ENCODE assay signal across 8 cellular contexts in genomic region chr19:2529942-2530341, GRCh38. TPM values are rescaled to one million over a fixed set of nuclear protein-coding genes. Genes with fewer than 3 reads are reported as not detected.
A peak's percentile ranks its signal among the peaks of the same experiment; 100 is the strongest.
DNase-seq lines count a peak whose midpoint lies in the region; ATAC-seq and TF ChIP-seq lines count a peak whose summit lies in the region.
"Not testable (repeated sequence)": the region's sequence is repeated elsewhere in the genome, so short reads cannot be mapped to it uniquely, and the experiment has no call there.

No MANE protein-coding gene starts in this region.

- H3K18ac ChIP-seq in trophoblast cell (ENCODE audit: low read length): not testable (repeated sequence)

- H3K4ac ChIP-seq in trophoblast cell (ENCODE audit: low read depth, low read length): not testable (repeated sequence)

- no CpG with 5 or more reads among the region's 10 CpGs for WGBS in trophoblast cell (ENCODE audit: extremely low coverage, insufficient coverage, insufficient read length)
- WGBS in smooth muscle cell (ENCODE audit: low lambda C conversion rate): 91% methylated on average over 10 of the region's 10 CpGs

- H3K4me3 ChIP-seq in RWPE2 (ENCODE audit: severe bottlenecking); breast epithelium; fibroblast of lung (replicated peaks in 1 of 4; ENCODE audit: control extremely low read depth in 1 of 4, insufficient read depth in 1 of 4, low read depth in 3 of 4, low read length in 4 of 4); lower lobe of right lung; trophoblast cell (ENCODE audit: low read depth, low read length); smooth muscle cell: not testable (repeated sequence)

- not testable (repeated sequence) for H3K36me3 ChIP-seq in RWPE2 (ENCODE audit: low read depth); breast epithelium; fibroblast of lung (ENCODE audit: control insufficient read depth, insufficient read depth, low read length); lower lobe of right lung; trophoblast cell (ENCODE audit: control insufficient read depth in 1 of 2, insufficient read depth in 2 of 2, low read length in 2 of 2); smooth muscle cell (ENCODE audit: low read depth)

- not testable (repeated sequence) for H3K9me3 ChIP-seq in RWPE2 (ENCODE audit: severe bottlenecking); breast epithelium; fibroblast of lung (ENCODE audit: control insufficient read depth, insufficient read depth, low read depth, low read length); lower lobe of right lung; trophoblast cell (ENCODE audit: insufficient read depth, low read depth, low read length); smooth muscle cell (replicated peaks; ENCODE audit: low read depth)

- TF ChIP-seq CTCF in C4-2B (conservative IDR thresholded peaks at IDR 0.05); HFFc6 (IDR thresholded peaks at IDR 0.05); RWPE2 (IDR thresholded peaks at IDR 0.05; ENCODE audit: poor library complexity, severe bottlenecking); breast epithelium (IDR thresholded peaks at IDR 0.05); fibroblast of lung (conservative IDR thresholded peaks at IDR 0.05 in 1 of 2, IDR thresholded peaks at IDR 0.05 in 1 of 2; ENCODE audit: low read depth in 1 of 2, low read length in 2 of 2); lower lobe of right lung (IDR thresholded peaks at IDR 0.05); smooth muscle cell (IDR thresholded peaks at IDR 0.05; ENCODE audit: borderline replicate concordance, insufficient read depth, poor library complexity, severe bottlenecking): not testable (repeated sequence)

- H2BK5ac ChIP-seq in trophoblast cell (ENCODE audit: low read depth, low read length, poor library complexity): peak overlapping the region; percentile 49

- H3F3A ChIP-seq in smooth muscle cell (ENCODE audit: low read depth): peaks cover 11% of the 10 kb centered on the region

- peak overlapping the region; percentile 86 for H3K27ac Mint-ChIP-seq in HFFc6

- H3K79me2 ChIP-seq in fibroblast of lung (ENCODE audit: control insufficient read depth, insufficient read depth, low read length); trophoblast cell (ENCODE audit: control insufficient read depth, insufficient read depth, low read length, poor library complexity); smooth muscle cell (ENCODE audit: low read depth): not testable (repeated sequence)

- ATAC-seq in RWPE2 (ENCODE audit: low read depth); lower lobe of right lung: not testable (repeated sequence)

- not testable (repeated sequence) for H3K9me3 Mint-ChIP-seq in HFFc6

- H2BK120ac ChIP-seq in trophoblast cell (ENCODE audit: insufficient read depth, low read length, poor library complexity): peak overlapping the region; percentile 71

- peak overlapping the region; percentile 79 for H4K91ac ChIP-seq in trophoblast cell (ENCODE audit: low read depth, low read length)

- not testable (repeated sequence) for H4K8ac ChIP-seq in trophoblast cell (ENCODE audit: low read depth, low read length)

- peaks cover 29% of the 10 kb centered on the region for H3K79me1 ChIP-seq in trophoblast cell (ENCODE audit: low read length)

- peak overlapping the region; percentile 76 for H2BK12ac ChIP-seq in trophoblast cell (ENCODE audit: low read length)

- DNase-seq in HFFc6; RWPE2 (ENCODE audit: low spot score); breast epithelium (ENCODE audit: low spot score in 2 of 2); fibroblast of lung (ENCODE audit: low read depth in 2 of 2); trophoblast cell; smooth muscle cell (lab: John Stamatoyannopoulos, UW; ENCODE audit: unreplicated experiment): not testable (repeated sequence)
- peak; percentile 24 for DNase-seq in lower lobe of right lung

- intact Hi-C loops in breast epithelium (cut with DNase I; ENCODE audit: low total_unique reads); lower lobe of right lung (cut with DNase I): not testable (repeated sequence)

- H2AK5ac ChIP-seq in trophoblast cell (ENCODE audit: low read length): not testable (repeated sequence)

- H3K4me1 ChIP-seq in RWPE2 (ENCODE audit: insufficient read depth, poor library complexity, severe bottlenecking) (peaks cover 46% of the 10 kb centered on the region), fibroblast of lung (ENCODE audit: control insufficient read depth, extremely low read depth, insufficient read depth, low read length) (peaks cover 20% of the 10 kb centered on the region), trophoblast cell (ENCODE audit: control insufficient read depth in 1 of 2, insufficient read depth in 2 of 2, low read length in 2 of 2) (peaks cover 20 to 22% of the 10 kb centered on the region in 2 experiments)
- not testable (repeated sequence) for H3K4me1 ChIP-seq in breast epithelium; lower lobe of right lung; smooth muscle cell (ENCODE audit: low read depth)

- H3K36me3 Mint-ChIP-seq in HFFc6 (ENCODE audit: low read depth): not testable (repeated sequence)

- H3K27me3 ChIP-seq in RWPE2 (ENCODE audit: insufficient read depth, poor library complexity, severe bottlenecking); breast epithelium; fibroblast of lung (ENCODE audit: control insufficient read depth, insufficient read depth, low read length); lower lobe of right lung (ENCODE audit: low read depth); trophoblast cell (ENCODE audit: insufficient read depth, low read length); smooth muscle cell (ENCODE audit: low read depth): not testable (repeated sequence)

- H3K4me1 Mint-ChIP-seq in HFFc6 (ENCODE audit: low read depth): peaks cover 47% of the 10 kb centered on the region

- not testable (repeated sequence) for H4K12ac ChIP-seq in trophoblast cell (ENCODE audit: low read depth, low read length)

- H3K4me3 Mint-ChIP-seq in HFFc6: not testable (repeated sequence)

- not testable (repeated sequence) for TF ChIP-seq POLR2A in breast epithelium (IDR thresholded peaks at IDR 0.05)

- not testable (repeated sequence) for H3K4me2 ChIP-seq in fibroblast of lung (ENCODE audit: extremely low read depth, insufficient read depth, low read length); trophoblast cell (ENCODE audit: low read length); smooth muscle cell

- H3K27me3 Mint-ChIP-seq in HFFc6 (ENCODE audit: insufficient read depth): not testable (repeated sequence)

- H3K9ac ChIP-seq in fibroblast of lung (ENCODE audit: insufficient read depth, low read length); trophoblast cell (ENCODE audit: low read length); smooth muscle cell (ENCODE audit: low read depth): not testable (repeated sequence)

- not testable (repeated sequence) for H3K14ac ChIP-seq in trophoblast cell (ENCODE audit: low read length)

- not testable (repeated sequence) for H3K23ac ChIP-seq in trophoblast cell (ENCODE audit: low read length)

- not testable (repeated sequence) for H4K20me1 ChIP-seq in fibroblast of lung (ENCODE audit: control insufficient read depth, extremely low read depth, insufficient read depth, low read length); smooth muscle cell (ENCODE audit: low read depth)

- H3K27ac ChIP-seq in C4-2B (peak overlapping the region; percentile 75), RWPE2 (ENCODE audit: poor library complexity, severe bottlenecking) (peak overlapping the region; percentile 94), breast epithelium (peak overlapping the region; percentile 83 to 88), fibroblast of lung (ENCODE audit: insufficient read depth, low read length) (peak overlapping the region; percentile 67), trophoblast cell (ENCODE audit: low read depth, low read length) (peak overlapping the region; percentile 54), smooth muscle cell (ENCODE audit: low read depth) (peak overlapping the region; percentile 83)
- not testable (repeated sequence) for H3K27ac ChIP-seq in lower lobe of right lung

- not testable (repeated sequence) for H2AFZ ChIP-seq in fibroblast of lung (ENCODE audit: low read length); trophoblast cell (ENCODE audit: insufficient read depth, low read length, poor library complexity); smooth muscle cell (ENCODE audit: low read depth)

RNA-seq across cellular contexts. Expression of gene GADD45B, which starts 54.0 kb away (rescaled TPM):
- total RNA-seq in HFFc6 (2021; fragmentation: NEBNext Ultra II Directional; extraction: Animal tissue kit (Norgen Biotek cat#: 25700)): 10 to 100 TPM; 35.5 to 55.7 (median 39.1) TPM
- total RNA-seq in breast epithelium (100 to 1,000 TPM; 136 to 301 (median 172) TPM), fibroblast of lung (16.4 and 32.5 TPM in 2 replicates), lower lobe of right lung (89.9 TPM), smooth muscle cell (252 and 326 TPM in 2 replicates)
- polyA plus RNA-seq in fibroblast of lung (61.7 and 72.8 TPM in 2 replicates), smooth muscle cell (435 and 533 TPM in 2 replicates)
- polyA plus RNA-seq in fibroblast of lung (2012): 49.2 and 60.5 TPM in 2 replicates
- 44.8 and 57.4 TPM in 2 replicates for polyA minus RNA-seq in fibroblast of lung (ENCODE audit: low replicate concordance)
- polyA plus RNA-seq in trophoblast cell (2013): 89.4 and 93.2 TPM in 2 replicates
